Comparison of ENCODE assay signal across 15 cellular contexts in genomic region chr3:81742581-81742980, GRCh38. TPM values are rescaled to one million over a fixed set of nuclear protein-coding genes. Genes with fewer than 3 reads are reported as not detected.
DNase-seq lines count a peak whose midpoint lies in the region; ATAC-seq, FAIRE-seq and TF ChIP-seq lines count a peak whose summit lies in the region.
"Had no signal": no experiment of that assay in that cellular context is flagged by ENCODE, and none has a peak within 500 bp of the region (broad histone marks: within the 10 kb centered on the region; RNA-seq: fewer than 3 reads in every experiment).

No MANE protein-coding gene starts in this region.

- H3F3A ChIP-seq in PC-9 (ENCODE audit: insufficient read depth, low read depth): peaks cover 28% of the 10 kb centered on the region; the same call in 1 of the 2 replicates

- H3K9me3 ChIP-seq in A549 (no peaks in the 10 kb centered on the region), PC-9 (ENCODE audit: insufficient read depth, low read depth) (peaks cover 6% of the 10 kb centered on the region; the same call in 1 of the 2 replicates), endothelial cell of umbilical vein (replicated peaks; ENCODE audit: control insufficient read depth, insufficient read depth, low read length) (no peaks in the 10 kb centered on the region), osteoblast (ENCODE audit: low read depth, low read length) (no peaks in the 10 kb centered on the region)
- H3K9me3 ChIP-seq: mucosa of descending colon, right lobe of liver had no signal

- H4K20me1 ChIP-seq in PC-9 (ENCODE audit: insufficient read depth): no peaks in the 10 kb centered on the region
- no peaks in the 10 kb centered on the region for H4K20me1 ChIP-seq in endothelial cell of umbilical vein (replicated peaks; ENCODE audit: control insufficient read depth, extremely low read depth, insufficient read depth, low read length)
- H4K20me1 ChIP-seq in osteoblast (ENCODE audit: insufficient read depth, low read length): no peaks in the 10 kb centered on the region

- H3K4me2 ChIP-seq in A549 (peak overlapping the region; percentile 94), PC-9 (peak overlapping the region; percentile 43; the same call in 1 of the 2 replicates), endothelial cell of umbilical vein (ENCODE audit: insufficient read depth, low read length) (peak overlapping the region; percentile 64), osteoblast (ENCODE audit: insufficient read depth, low read length) (peak overlapping the region; percentile 75)

- CTCF ChIA-PET in A549 (lab: Yijun Ruan, JAX): interaction anchor here (0.7 to 1.2 kb wide), 2 partner anchors 14 to 18 kb away, joined by 3 read pairs; no protein-coding TSS in a partner anchor
- CTCF ChIA-PET in PC-9 (lab: Charles Lee): no interaction called here
- CTCF ChIA-PET in endothelial cell of umbilical vein (lab: Charles Lee): interaction anchor here (2.6 to 3.5 kb wide), 2 partner anchors 14 to 18 kb away, joined by 14 to 15 read pairs; partner anchors contain the start of gene GBE1

- H2AFZ ChIP-seq in PC-9 (no peak overlapping the region), endothelial cell of umbilical vein (ENCODE audit: low read depth, low read length) (no peak overlapping the region), osteoblast (ENCODE audit: low read length) (no peak overlapping the region)

- TF ChIP-seq RAD21 in A549 (conservative IDR thresholded peaks at IDR 0.05 in 1 of 2, IDR thresholded peaks at IDR 0.05 in 1 of 2): no peak

- TF ChIP-seq CTCF in A549 (IDR thresholded peaks at IDR 0.05) (no peak), PC-9 (conservative IDR thresholded peaks at IDR 0.05) (no peak), endothelial cell of umbilical vein (IDR thresholded peaks at IDR 0.05; ENCODE audit: extremely low read depth in 1 of 2, insufficient read depth in 1 of 2, low read depth in 1 of 2, low read length in 2 of 2) (no peak), osteoblast (IDR thresholded peaks at IDR 0.05; ENCODE audit: extremely low read depth, low read depth, low read length) (no peak), CD14-positive monocyte (IDR thresholded peaks at IDR 0.05) (no peak)

- no peak overlapping the region for H3K4me3 Mint-ChIP-seq in CD14-positive monocyte
- H3K4me3 Mint-ChIP-seq: activated naive CD8-positive, alpha-beta T cell treated with anti-CD3 and anti-CD28 coated beads, Interleukin-2, amount 50 U/mL, for 24 hours had no signal

- dilution Hi-C loops in endothelial cell of umbilical vein (cut with MboI; ENCODE audit: extremely low pct_ligation_motif_present, low sequenced_read_pairs): no loop called here

- H3K27me3 Mint-ChIP-seq in CD14-positive monocyte (ENCODE audit: low read depth in 3 of 3): peaks cover 0 to 1% (median 0%) of the 10 kb centered on the region in 3 donors
- H3K27me3 Mint-ChIP-seq: activated naive CD8-positive, alpha-beta T cell treated with anti-CD3 and anti-CD28 coated beads, Interleukin-2, amount 50 U/mL, for 24 hours had no signal

- peaks cover 8 to 9% of the 10 kb centered on the region in 2 donors for H3K36me3 Mint-ChIP-seq in CD14-positive monocyte

- peak overlapping the region; percentile 89 to 92 for H3K27ac ChIP-seq in A549
- H3K27ac ChIP-seq in PC-9: peak overlapping the region; percentile 92
- peak overlapping the region; percentile 98 for H3K27ac ChIP-seq in endothelial cell of umbilical vein (ENCODE audit: insufficient read depth, low read depth, low read length)
- H3K27ac ChIP-seq in osteoblast (ENCODE audit: low read depth, low read length): peak overlapping the region; percentile 97
- H3K27ac ChIP-seq in substantia nigra (ENCODE audit: low read depth, low read length, poor library complexity, severe bottlenecking): no peak overlapping the region

- no peak for DNase-seq in A549 (ENCODE audit: low read depth in 1 of 2, low spot score in 1 of 2)
- DNase-seq in PC-9: no peak
- DNase-seq in endothelial cell of umbilical vein (ENCODE audit: low read depth, low spot score): no peak
- DNase-seq in osteoblast (ENCODE audit: insufficient read length, low spot score, missing footprints): no peak
- DNase-seq in substantia nigra (lab: John Stamatoyannopoulos, UW): no peak
- DNase-seq in GF-D8 (lab: John Stamatoyannopoulos, UW): no peak
- DNase-seq in CD14-positive monocyte (ENCODE audit: low spot score): no peak
- DNase-seq: activated naive CD8-positive, alpha-beta T cell treated with anti-CD3 and anti-CD28 coated beads, Interleukin-2, amount 50 U/mL, for 24 hours; DMS79 treated with DMSO at 0.1 percent for 48 hours; mucosa of descending colon; NCI-H146; NCI-H526; right lobe of liver; SHP77 had no signal

- 4% methylated on average over 6 of the region's 6 CpGs for WGBS in A549 (ENCODE audit: missing lambda C conversion rate)

- 0 out of 2 replicates have a peak, but pooled peaks cover 4% of the 10 kb centered on the region for H3K79me2 ChIP-seq in PC-9 (ENCODE audit: low read depth)
- H3K79me2 ChIP-seq in endothelial cell of umbilical vein (ENCODE audit: control insufficient read depth, insufficient read depth, low read length): peaks cover 47% of the 10 kb centered on the region
- H3K79me2 ChIP-seq in osteoblast (ENCODE audit: insufficient read depth, low read length): peaks cover 57% of the 10 kb centered on the region

- no peak overlapping the region for H3K27ac Mint-ChIP-seq in CD14-positive monocyte

- ATAC-seq in A549 (peak in 1 of 2 experiments; percentile 13; a peak in 3 of 6 replicates), HG02970 (IDR thresholded peaks at IDR 0.05; ENCODE audit: low FRiP score, unreplicated experiment) (no peak)
- ATAC-seq: activated naive CD8-positive, alpha-beta T cell treated with anti-CD3 and anti-CD28 coated beads, Interleukin-2, amount 50 U/mL, for 24 hours had no signal

- peak overlapping the region; percentile 86 for H3K9ac ChIP-seq in endothelial cell of umbilical vein (replicated peaks; ENCODE audit: extremely low read depth, insufficient read depth, low read length)

- no peaks in the 10 kb centered on the region for H3K9me1 ChIP-seq in endothelial cell of umbilical vein (replicated peaks; ENCODE audit: control insufficient read depth, extremely low read depth, insufficient read depth, low read length)

- H3K4me1 ChIP-seq in A549 (peaks cover 63% of the 10 kb centered on the region), PC-9 (replicated peaks; ENCODE audit: insufficient read depth) (peaks cover 37% of the 10 kb centered on the region), endothelial cell of umbilical vein (ENCODE audit: control insufficient read depth, extremely low read depth, insufficient read depth, low read length) (peaks cover 46% of the 10 kb centered on the region), osteoblast (ENCODE audit: insufficient read depth, low read length) (peaks cover 57% of the 10 kb centered on the region)

- no peaks in the 10 kb centered on the region for H3K36me3 ChIP-seq in PC-9 (ENCODE audit: low read depth)
- no peaks in the 10 kb centered on the region for H3K36me3 ChIP-seq in endothelial cell of umbilical vein (ENCODE audit: control insufficient read depth in 2 of 2, extremely low read depth in 1 of 2, insufficient read depth in 2 of 2, low read length in 2 of 2)
- peaks cover 7% of the 10 kb centered on the region for H3K36me3 ChIP-seq in osteoblast (ENCODE audit: insufficient read depth, low read length)
- H3K36me3 ChIP-seq: right lobe of liver had no signal

- TSS peak; percentile 65 for BruUV-seq in PC-9 (replicated peaks; lab: Mats Ljungman, UMichigan)
- TSS peak; percentile 63 for BruUV-seq in endothelial cell of umbilical vein (replicated peaks; lab: Mats Ljungman, UMichigan)

- TF ChIP-seq POLR2A in A549 (IDR thresholded peaks at IDR 0.05; ENCODE audit: low read length) (no peak), endothelial cell of umbilical vein (IDR thresholded peaks at IDR 0.05; ENCODE audit: low read depth, low read length) (no peak)

- H3K27me3 ChIP-seq in PC-9 (ENCODE audit: insufficient read depth, low read depth) (no peaks in the 10 kb centered on the region), endothelial cell of umbilical vein (ENCODE audit: control insufficient read depth in 2 of 2, insufficient read depth in 2 of 2, low read length in 2 of 2) (no peaks in the 10 kb centered on the region), osteoblast (ENCODE audit: insufficient read depth, low read length) (no peaks in the 10 kb centered on the region)
- H3K27me3 ChIP-seq: right lobe of liver had no signal

- H3K9me2 ChIP-seq in PC-9 (ENCODE audit: insufficient read depth): no peaks in the 10 kb centered on the region

- H3K9me3 Mint-ChIP-seq in CD14-positive monocyte: peaks cover 0 to 2% (median 0%) of the 10 kb centered on the region in 7 donors
- H3K9me3 Mint-ChIP-seq: activated naive CD8-positive, alpha-beta T cell treated with anti-CD3 and anti-CD28 coated beads, Interleukin-2, amount 50 U/mL, for 24 hours had no signal

- TF ChIP-seq EP300 in A549 (IDR thresholded peaks at IDR 0.05): no peak

- peaks cover 19% of the 10 kb centered on the region for H3K4me1 Mint-ChIP-seq in CD14-positive monocyte

- intact Hi-C loops in PC-9 (cut with micrococcal nuclease; ENCODE audit: unreplicated experiment): loop anchor here (2.0 kb wide), 1 partner anchor 18 kb away; the partner anchor contains the start of gene GBE1
- intact Hi-C loops in endothelial cell of umbilical vein (cut with micrococcal nuclease): loop anchor here (2.0 to 5.0 kb wide), 3 partner anchors 75 to 1010 kb away; no protein-coding TSS in a partner anchor
- intact Hi-C loops in CD14-positive monocyte (cut with micrococcal nuclease): no loop called here

- POLR2A ChIA-PET in A549 (lab: Yijun Ruan, JAX) (no interaction called here), PC-9 (lab: Charles Lee; ENCODE audit: unreplicated experiment) (no interaction called here), endothelial cell of umbilical vein (lab: Charles Lee) (interaction anchor here (0.7 kb wide), 1 partner anchor 14 kb away, joined by 3 read pairs; no protein-coding TSS in a partner anchor)

- peak overlapping the region; percentile 25; the same call in 2 of the 3 replicates for H3K4me3 ChIP-seq in A549
- no peak overlapping the region for H3K4me3 ChIP-seq in PC-9
- H3K4me3 ChIP-seq in endothelial cell of umbilical vein (replicated peaks in 1 of 3; ENCODE audit: insufficient read depth in 1 of 3, low read depth in 1 of 3, low read length in 3 of 3): no peak overlapping the region
- H3K4me3 ChIP-seq in osteoblast (ENCODE audit: insufficient read depth, low read length): peak overlapping the region; percentile 27
- H3K4me3 ChIP-seq: mucosa of descending colon, right lobe of liver had no signal

- FAIRE-seq in A549 (lab: Jason Lieb, UNC): no peak
- no peak for FAIRE-seq in endothelial cell of umbilical vein (lab: Jason Lieb, UNC)

RNA-seq across cellular contexts. Expression of gene GBE1, which starts 18.9 kb away (rescaled TPM):
- polyA plus RNA-seq in A549 (2011; rRNA removed) (47.1 and 55.0 TPM in 2 replicates), A549 (2017; fragmentation: RNase III; extraction: RNeasy Plus Mini Kit Qiagen cat#74134 plus additional on column Dnase treatment) (36.3 to 39.5 TPM (median 38.1 TPM) in 3 replicates), endothelial cell of umbilical vein (26.6 and 35.9 TPM in 2 replicates), CD14-positive monocyte (10 to 100 TPM; 19.1 to 21.7 TPM)
- polyA plus RNA-seq in A549 (2012; cell fraction: cytosol; rRNA removed): 9.3 and 10.3 TPM in 2 replicates
- 6.6 and 7.7 TPM in 2 replicates for polyA plus RNA-seq in A549 (2012; cell fraction: nucleus; rRNA removed)
- polyA minus RNA-seq in A549 (2011; rRNA and poly(A)+ RNA removed): 26.3 and 26.8 TPM in 2 replicates
- total RNA-seq in PC-9 (2021) (23.1 and 31.2 TPM in 2 replicates), endothelial cell of umbilical vein (107 and 110 TPM in 2 replicates), osteoblast (148 and 184 TPM in 2 replicates)
- polyA plus RNA-seq in endothelial cell of umbilical vein (2011; cell fraction: cytosol; rRNA removed): 36.4 and 41.0 TPM in 2 replicates
- polyA plus RNA-seq in endothelial cell of umbilical vein (2011; cell fraction: nucleus; rRNA removed): 38.7 and 46.9 TPM in 2 replicates
- 85.5 and 101 TPM in 2 replicates for polyA plus RNA-seq in endothelial cell of umbilical vein (2012)
- 80.3 and 80.5 TPM in 2 replicates for polyA minus RNA-seq in endothelial cell of umbilical vein
- 22.1 TPM for polyA minus RNA-seq in endothelial cell of umbilical vein (2011; cell fraction: cytosol; rRNA and poly(A)+ RNA removed)
- polyA minus RNA-seq in endothelial cell of umbilical vein (2011; cell fraction: nucleus; rRNA and poly(A)+ RNA removed): 133 and 175 TPM in 2 replicates

Comparison
In these comparisons a context has a peak if more than half of its experiments do, and no peak if none do; other contexts are left out.
1. H3K4me2 ChIP-seq: peak in every context shown above with its lines; median percentile 94 in A549; 75 in osteoblast; 64 in endothelial cell of umbilical vein; 43 in PC-9.
2. H3K4me3 ChIP-seq: peak in A549 (single experiment) and osteoblast (single experiment); none in PC-9 (single experiment) and endothelial cell of umbilical vein (0 of 3).
3. intact Hi-C loops: an anchor here in PC-9 (2.0 kb wide) and endothelial cell of umbilical vein (2.0 to 5.0 kb wide); none called in CD14-positive monocyte.